8 cellular contexts compared by ENCODE assay signal in genomic region chr5:131810510-131811249, GRCh38. TPM values are rescaled to one million over a fixed set of nuclear protein-coding genes. Genes with fewer than 3 reads are reported as not detected.
DNase-seq lines count a peak whose midpoint lies in the region; ATAC-seq and TF ChIP-seq lines count a peak whose summit lies in the region.

No MANE protein-coding gene starts in this region.

- peaks cover 0 to 8% of the 10 kb centered on the region in 2 donors for H3K4me1 ChIP-seq in adrenal gland (replicated peaks in 1 of 2)

- no peak overlapping the region for H3K27ac ChIP-seq in adrenal gland

- DNase-seq in SKM-1 treated with dmso at 0.1 percent for 144 hours (lab: John Stamatoyannopoulos, UW; ENCODE audit: unreplicated experiment) (peak; percentile 41), SKM-1 (lab: John Stamatoyannopoulos, UW; ENCODE audit: unreplicated experiment) (no peak), adrenal gland (peak in 2 of 7 donors; percentile 15 to 38), left kidney (ENCODE audit: low read depth, low spot score) (peak; percentile 12), NCI-H2029 (lab: John Stamatoyannopoulos, UW) (no peak), MG63 (no peak)

- peak; percentile 7 to 59 (median 37) for TF ChIP-seq CTCF in adrenal gland (IDR thresholded peaks at IDR 0.05)

- WGBS in adrenal gland, 4 donors: 2 to 14% (median 9%) methylated on average over 3 of the region's 3 CpGs

- no peak for TF ChIP-seq POLR2A in adrenal gland (IDR thresholded peaks at IDR 0.05)

- intact Hi-C loops in adrenal gland (cut with DNase I): loop anchor here (5.0 kb wide), 1 partner anchor 197 kb away; no protein-coding TSS in a partner anchor

- ATAC-seq in HG03066 (IDR thresholded peaks at IDR 0.05; ENCODE audit: low read depth, unreplicated experiment) (peak; percentile 63), GM19397 (IDR thresholded peaks at IDR 0.05; ENCODE audit: unreplicated experiment) (no peak)

- no peaks in the 10 kb centered on the region for H3K36me3 ChIP-seq in adrenal gland (replicated peaks in 1 of 2)
- H3K36me3 ChIP-seq in MG63: no peaks in the 10 kb centered on the region

- H3K9me3 ChIP-seq in adrenal gland (replicated peaks in 1 of 3) (no peaks in the 10 kb centered on the region), MG63 (no peaks in the 10 kb centered on the region)

- H3K27me3 ChIP-seq in adrenal gland: no peaks in the 10 kb centered on the region
- H3K27me3 ChIP-seq in MG63: peaks cover 2% of the 10 kb centered on the region; the same call in 1 of the 2 replicates

- H3K4me3 ChIP-seq in adrenal gland: no peak overlapping the region
- no peak overlapping the region for H3K4me3 ChIP-seq in MG63

RNA-seq across cellular contexts. Expression of gene FNIP1, which starts 13.9 kb away (rescaled TPM):
- 10 to 100 TPM; 25.6 to 63.4 (median 40.6) TPM for total RNA-seq in adrenal gland
- polyA plus RNA-seq in adrenal gland: 10 to 100 TPM in 1 of 3 donors, 1 to 10 TPM in 2; 2.9 to 20.6 (median 7.4) TPM
- 12.4 and 14.9 TPM in 2 replicates for total RNA-seq in MG63 (2014; rRNA removed; shearing (Covaris generic); ENCODE audit: low replicate concordance)

Comparison
In these comparisons a context has a peak if more than half of its experiments do, and no peak if none do; other contexts are left out.
1. DNase-seq: peak in SKM-1 treated with dmso at 0.1 percent for 144 hours (single experiment) and left kidney (single experiment); none in SKM-1 (single experiment), NCI-H2029 (single experiment) and MG63 (single experiment).